Comparison of ENCODE assay signal across 1 cellular context in genomic region chr6:3625161-3625979, GRCh38.
TF ChIP-seq lines count a peak whose summit lies in the region.

No MANE protein-coding gene starts in this region.

TF ChIP-seq in H1, 55 proteins besides CTCF, POLR2A, EP300 and RAD21:
- TF ChIP-seq E2F6 (IDR thresholded peaks at IDR 0.05) (peak; percentile 63), CTBP2 (IDR thresholded peaks at IDR 0.05; ENCODE audit: borderline replicate concordance, insufficient read depth, insufficient read length, low read length) (peak; percentile 58), SP1 (IDR thresholded peaks at IDR 0.05; ENCODE audit: low read depth, low read length) (no peak), MAX (IDR thresholded peaks at IDR 0.05) (peak; percentile 65)
